In genomic region chr2:45494978-45495293, GRCh38 we compare ENCODE assay signal across 16 cellular contexts.
DNase-seq lines count a peak whose midpoint lies in the region; TF ChIP-seq lines count a peak whose summit lies in the region.
"Had no signal": no experiment of that assay in that cellular context is flagged by ENCODE, and none has a peak within 500 bp of the region (broad histone marks: within the 10 kb centered on the region; RNA-seq: fewer than 3 reads in every experiment).

No MANE protein-coding gene starts in this region.

- CTCF ChIA-PET in Calu3 (lab: Charles Lee): interaction anchor here (0.6 to 2.4 kb wide), 3 partner anchors 470 to 530 kb away, joined by 3 to 17 read pairs (median 7); no protein-coding TSS in a partner anchor
- CTCF ChIA-PET in RWPE1 (lab: Yijun Ruan, JAX): interaction anchor here (0.6 to 2.3 kb wide), 9 partner anchors 8 to 1067 kb away, joined by 3 to 32 read pairs (median 5); no protein-coding TSS in a partner anchor

- no peaks in the 10 kb centered on the region for H3K27me3 Mint-ChIP-seq in Calu3 (ENCODE audit: unreplicated experiment)
- no peaks in the 10 kb centered on the region for H3K27me3 Mint-ChIP-seq in mesothelial cell of epicardium (ENCODE audit: low read depth)
- H3K27me3 Mint-ChIP-seq: activated naive CD4-positive, alpha-beta T cell treated with anti-CD3 and anti-CD28 coated beads, Interleukin-2, amount 10 ng/mL, durations not matched to agents 7 days and 5 days had no signal

- DNase-seq in Calu3 (no peak), RWPE1 (ENCODE audit: low spot score) (no peak), mesothelial cell of epicardium (ENCODE audit: low spot score in 2 of 2, unreplicated experiment in 2 of 2) (no peak), NCI-H226 (no peak), NOMO-1 (lab: John Stamatoyannopoulos, UW; ENCODE audit: unreplicated experiment in 2 of 2) (no peak), NCI-H510A (lab: John Stamatoyannopoulos, UW) (no peak)
- DNase-seq in activated CD4-positive, alpha-beta T cell treated with anti-CD3 and anti-CD28 coated beads, Interleukin-2, amount 50 U/mL, for 48 hours: no peak
- DNase-seq: activated CD8-positive, alpha-beta memory T cell treated with anti-CD3 and anti-CD28 coated beads for 24 hours; activated naive CD4-positive, alpha-beta T cell treated with anti-CD3 and anti-CD28 coated beads, Interleukin-2, amount 10 ng/mL, durations not matched to agents 7 days and 5 days; effector CD8-positive, alpha-beta T cell had no signal

- TF ChIP-seq CTCF in 22Rv1 (IDR thresholded peaks at IDR 0.05) (peak; percentile 19; the same call in 1 of the 2 replicates), Calu3 (IDR thresholded peaks at IDR 0.05; ENCODE audit: unreplicated experiment) (peak; percentile 13), RWPE1 (conservative IDR thresholded peaks at IDR 0.05; ENCODE audit: low read depth) (peak; percentile 50), mesothelial cell of epicardium (IDR thresholded peaks at IDR 0.05; ENCODE audit: unreplicated experiment) (peak; percentile 15)

- intact Hi-C loops in Calu3 (cut with micrococcal nuclease; ENCODE audit: unreplicated experiment): loop anchor here (1.0 kb wide), 1 partner anchor 514 kb away; no protein-coding TSS in a partner anchor

- no peak overlapping the region for H3K27ac ChIP-seq in 22Rv1
- H3K27ac ChIP-seq in RWPE1: no peak overlapping the region
- H3K27ac ChIP-seq: BLaER1, breast epithelium, pancreas, right atrium auricular region had no signal

- H3K4me3 Mint-ChIP-seq in Calu3 (ENCODE audit: low read depth, unreplicated experiment) (no peak overlapping the region), mesothelial cell of epicardium (no peak overlapping the region)
- H3K4me3 Mint-ChIP-seq: activated naive CD4-positive, alpha-beta T cell treated with anti-CD3 and anti-CD28 coated beads, Interleukin-2, amount 10 ng/mL, durations not matched to agents 7 days and 5 days; nephron had no signal

- no TSS peak for BruUV-seq in Calu3 (replicated peaks; lab: Mats Ljungman, UMichigan)

- H3K4me1 Mint-ChIP-seq in Calu3 (ENCODE audit: low read depth, unreplicated experiment) (no peaks in the 10 kb centered on the region), mesothelial cell of epicardium (peaks cover 2% of the 10 kb centered on the region)

- H3K9me3 Mint-ChIP-seq in Calu3 (ENCODE audit: low read depth, unreplicated experiment): no peaks in the 10 kb centered on the region
- peaks cover 4% of the 10 kb centered on the region for H3K9me3 Mint-ChIP-seq in mesothelial cell of epicardium
- H3K9me3 Mint-ChIP-seq: activated naive CD4-positive, alpha-beta T cell treated with anti-CD3 and anti-CD28 coated beads, Interleukin-2, amount 10 ng/mL, durations not matched to agents 7 days and 5 days had no signal

- H3K27ac Mint-ChIP-seq in Calu3 (ENCODE audit: unreplicated experiment) (no peak overlapping the region), mesothelial cell of epicardium (no peak overlapping the region)
- H3K27ac Mint-ChIP-seq: activated naive CD4-positive, alpha-beta T cell treated with anti-CD3 and anti-CD28 coated beads, Interleukin-2, amount 10 ng/mL, durations not matched to agents 7 days and 5 days; nephron had no signal

- no peaks in the 10 kb centered on the region for H3K36me3 Mint-ChIP-seq in Calu3 (ENCODE audit: insufficient read depth, unreplicated experiment)
- peaks cover 11% of the 10 kb centered on the region for H3K36me3 Mint-ChIP-seq in mesothelial cell of epicardium

- POLR2A ChIA-PET in RWPE1 (lab: Yijun Ruan, JAX; ENCODE audit: low non-redundant PET): interaction anchor here (0.7 kb wide), 1 partner anchor 39 kb away, joined by 3 read pairs; no protein-coding TSS in a partner anchor
